9 cellular contexts compared by ENCODE assay signal in genomic region chr14:89493877-89494634, GRCh38.
DNase-seq lines count a peak whose midpoint lies in the region; ATAC-seq lines count a peak whose summit lies in the region.
"Had no signal": no experiment of that assay in that cellular context is flagged by ENCODE, and none has a peak within 500 bp of the region (broad histone marks: within the 10 kb centered on the region; RNA-seq: fewer than 3 reads in every experiment).

No MANE protein-coding gene starts in this region.

- no peak overlapping the region for H3K4me3 Mint-ChIP-seq in effector memory CD8-positive, alpha-beta T cell

- peaks cover 34% of the 10 kb centered on the region in 2 donors for H3K4me1 Mint-ChIP-seq in effector memory CD8-positive, alpha-beta T cell (ENCODE audit: low read depth in 2 of 2)

- DNase-seq in COR-L47 (lab: John Stamatoyannopoulos, UW) (peak; percentile 7), HT-29 (ENCODE audit: low spot score) (no peak), NCI-H1048 (lab: John Stamatoyannopoulos, UW) (no peak), globus pallidus (ENCODE audit: low spot score) (no peak)
- no peak for DNase-seq in effector memory CD8-positive, alpha-beta T cell
- DNase-seq: DMS53 had no signal

- no peaks in the 10 kb centered on the region for H3K27me3 Mint-ChIP-seq in effector memory CD8-positive, alpha-beta T cell

- no peak overlapping the region for H3K27ac Mint-ChIP-seq in effector memory CD8-positive, alpha-beta T cell

- H3K36me3 Mint-ChIP-seq in effector memory CD8-positive, alpha-beta T cell (ENCODE audit: insufficient read depth), result peaks cover 8% of the 10 kb centered on the region

- peak; percentile 93 for ATAC-seq in GM19438 (IDR thresholded peaks at IDR 0.05; ENCODE audit: low read depth, unreplicated experiment)
- ATAC-seq in HG03159 (IDR thresholded peaks at IDR 0.05; ENCODE audit: unreplicated experiment), result peak; percentile 97
- peak; percentile 47 for ATAC-seq in effector memory CD8-positive, alpha-beta T cell (replicated peaks)
- ATAC-seq in GM18873 (IDR thresholded peaks at IDR 0.05; ENCODE audit: low FRiP score, unreplicated experiment), result no peak

- H3K9me3 Mint-ChIP-seq in effector memory CD8-positive, alpha-beta T cell, result no peaks in the 10 kb centered on the region
